In genomic region chr4:41873380-41874295, GRCh38 we compare ENCODE assay signal across 20 cellular contexts.
DNase-seq lines count a peak whose midpoint lies in the region; ATAC-seq, FAIRE-seq and TF ChIP-seq lines count a peak whose summit lies in the region.
"Had no signal": no experiment of that assay in that cellular context is flagged by ENCODE, and none has a peak within 500 bp of the region (broad histone marks: within the 10 kb centered on the region; RNA-seq: fewer than 3 reads in every experiment).

No MANE protein-coding gene starts in this region.

- no peak for TF ChIP-seq POLR2A in GM12891 (IDR thresholded peaks at IDR 0.05; ENCODE audit: low read depth, low read length)

- no peak overlapping the region for H4K91ac ChIP-seq in trophoblast cell (ENCODE audit: low read depth, low read length)

- peaks cover 40% of the 10 kb centered on the region for H3K4me1 Mint-ChIP-seq in GM23338

- H3K27ac Mint-ChIP-seq in GM23338, result no peak overlapping the region
- H3K27ac Mint-ChIP-seq: CD4-positive, CD25-positive, alpha-beta regulatory T cell; natural killer cell treated with Interleukin-12 subunit alpha and Interleukin-12 subunit beta and Interleukin-15 and Interleukin-18, amount 100 ng/mL, for 72 hours; T-cell had no signal

- H3K79me1 ChIP-seq in trophoblast cell (ENCODE audit: low read length), result no peaks in the 10 kb centered on the region

- H3K9me2 ChIP-seq in GM23338 (ENCODE audit: insufficient read depth), result no peaks in the 10 kb centered on the region

- H3K79me2 ChIP-seq in GM23338 (replicated peaks; ENCODE audit: insufficient read depth) (no peaks in the 10 kb centered on the region), trophoblast cell (ENCODE audit: control insufficient read depth, insufficient read depth, low read length, poor library complexity) (no peaks in the 10 kb centered on the region)

- H3K9me3 Mint-ChIP-seq in GM23338, result no peaks in the 10 kb centered on the region; the same call in 2 of the 3 replicates
- H3K9me3 Mint-ChIP-seq: CD4-positive, CD25-positive, alpha-beta regulatory T cell; natural killer cell treated with Interleukin-12 subunit alpha and Interleukin-12 subunit beta and Interleukin-15 and Interleukin-18, amount 100 ng/mL, for 72 hours; T-cell had no signal

- H3K9ac ChIP-seq in iPS-18a (ENCODE audit: low read length) (no peak overlapping the region), trophoblast cell (ENCODE audit: low read length) (no peak overlapping the region)

- peaks cover 98% of the 10 kb centered on the region for H3K27me3 Mint-ChIP-seq in GM23338 (ENCODE audit: insufficient read depth, low read depth, poor library complexity)

- no peak overlapping the region for H3K23ac ChIP-seq in trophoblast cell (ENCODE audit: low read length)

- H4K8ac ChIP-seq in trophoblast cell (ENCODE audit: low read depth, low read length), result no peak overlapping the region

- no peak overlapping the region for H3K14ac ChIP-seq in trophoblast cell (ENCODE audit: low read length)

- H2AK5ac ChIP-seq in trophoblast cell (ENCODE audit: low read length), result no peak overlapping the region

- TF ChIP-seq CTCF in GM23338 (conservative IDR thresholded peaks at IDR 0.05; ENCODE audit: low read depth in 2 of 2), result no peak

- DNase-seq in GM23338 (ENCODE audit: low spot score) (peak; percentile 71), trophoblast cell (no peak), KG1 (lab: John Stamatoyannopoulos, UW) (no peak), GM12891 (ENCODE audit: insufficient read length, low spot score) (no peak), SKM-1 (lab: John Stamatoyannopoulos, UW; ENCODE audit: unreplicated experiment) (no peak)
- no peak for DNase-seq in activated naive CD4-positive, alpha-beta T cell treated with Interleukin-2 at 50 U/mL for 16 hours
- DNase-seq: activated CD4-positive, alpha-beta T cell treated with anti-CD3 and anti-CD28 coated beads, Interleukin-2, amount 50 U/mL, for 1 hour; activated CD8-positive, alpha-beta memory T cell treated with anti-CD3 and anti-CD28 coated beads, Interleukin-2, amount 50 U/mL, for 48 hours; activated gamma-delta T cell; amygdala; CD4-positive, CD25-positive, alpha-beta regulatory T cell; effector CD8-positive, alpha-beta T cell; Kasumi-1; NCI-H1092 treated with DMSO at 0.1 percent for 48 hours; NCI-H526 treated with DMSO at 0.1 percent for 48 hours; stimulated activated CD4-positive, alpha-beta T cell treated with anti-CD3 and anti-CD28 coated beads, Interleukin-12 subunit alpha, Interleukin-12 subunit beta, amount 100 ng/mL, for 4 hours; T-cell had no signal

- peaks cover 35% of the 10 kb centered on the region for H4K20me1 ChIP-seq in GM23338 (replicated peaks; ENCODE audit: insufficient read depth)

- H3K27ac ChIP-seq in GM23338 (ENCODE audit: low read depth) (no peak overlapping the region), iPS-18a (ENCODE audit: low read length) (no peak overlapping the region), trophoblast cell (ENCODE audit: low read depth, low read length) (no peak overlapping the region)

- H3K4ac ChIP-seq in trophoblast cell (ENCODE audit: low read depth, low read length), result no peak overlapping the region

- H3K9me3 ChIP-seq in iPS-18a (ENCODE audit: control insufficient read depth, low read depth, low read length) (no peaks in the 10 kb centered on the region), trophoblast cell (ENCODE audit: insufficient read depth, low read depth, low read length) (peaks cover 2% of the 10 kb centered on the region)

- H2BK12ac ChIP-seq in trophoblast cell (ENCODE audit: low read length), result no peak overlapping the region

- no peak overlapping the region for H4K12ac ChIP-seq in trophoblast cell (ENCODE audit: low read depth, low read length)

- no peak overlapping the region for H2BK120ac ChIP-seq in trophoblast cell (ENCODE audit: insufficient read depth, low read length, poor library complexity)

- peak overlapping the region; percentile 63 for H3K4me3 Mint-ChIP-seq in GM23338
- H3K4me3 Mint-ChIP-seq: CD4-positive, CD25-positive, alpha-beta regulatory T cell; natural killer cell treated with Interleukin-12 subunit alpha and Interleukin-12 subunit beta and Interleukin-15 and Interleukin-18, amount 100 ng/mL, for 72 hours; T-cell had no signal

- H3K18ac ChIP-seq in trophoblast cell (ENCODE audit: low read length), result no peak overlapping the region

- H3K4me3 ChIP-seq in GM23338 (peak overlapping the region; percentile 49), iPS-18a (ENCODE audit: low read length) (peak overlapping the region; percentile 34), trophoblast cell (ENCODE audit: low read depth, low read length) (no peak overlapping the region)

- H3K36me3 ChIP-seq in GM23338 (ENCODE audit: insufficient read depth) (no peaks in the 10 kb centered on the region), iPS-18a (ENCODE audit: control insufficient read depth, low read depth, low read length) (no peaks in the 10 kb centered on the region), trophoblast cell (ENCODE audit: control insufficient read depth in 1 of 2, insufficient read depth in 2 of 2, low read length in 2 of 2) (no peaks in the 10 kb centered on the region)

- no peak overlapping the region for H2BK5ac ChIP-seq in trophoblast cell (ENCODE audit: low read depth, low read length, poor library complexity)

- H3K4me1 ChIP-seq in GM23338 (ENCODE audit: insufficient read depth) (peaks cover 66% of the 10 kb centered on the region), iPS-18a (ENCODE audit: control insufficient read depth, low read depth, low read length) (peaks cover 10% of the 10 kb centered on the region), trophoblast cell (ENCODE audit: control insufficient read depth in 1 of 2, insufficient read depth in 2 of 2, low read length in 2 of 2) (peaks cover 5 to 6% of the 10 kb centered on the region in 2 experiments)

- WGBS in trophoblast cell (ENCODE audit: extremely low coverage, insufficient coverage, insufficient read length), result no CpG with 5 or more reads among the region's 42 CpGs

- H3K27me3 ChIP-seq in GM23338 (ENCODE audit: insufficient read depth) (peaks cover 100% of the 10 kb centered on the region), iPS-18a (ENCODE audit: control insufficient read depth, insufficient read depth, low read length) (peaks cover 99% of the 10 kb centered on the region), trophoblast cell (ENCODE audit: insufficient read depth, low read length) (peaks cover 52% of the 10 kb centered on the region)

- H3K4me2 ChIP-seq in GM23338 (peak overlapping the region; percentile 79), trophoblast cell (ENCODE audit: low read length) (peak overlapping the region; percentile 59)

- H3K36me3 Mint-ChIP-seq in GM23338 (ENCODE audit: low read depth), result no peaks in the 10 kb centered on the region
- H3K36me3 Mint-ChIP-seq: CD4-positive, CD25-positive, alpha-beta regulatory T cell; natural killer cell treated with Interleukin-12 subunit alpha and Interleukin-12 subunit beta and Interleukin-15 and Interleukin-18, amount 100 ng/mL, for 72 hours; T-cell had no signal

- H3F3A ChIP-seq in GM23338 (replicated peaks; ENCODE audit: low read depth), result peaks cover 18% of the 10 kb centered on the region

- peak; percentile 78 for ATAC-seq in GM23338
- ATAC-seq in SK-N-SH treated with all-trans-retinoic acid at 6 μM for 48 hours, result peak; percentile 69
- ATAC-seq: natural killer cell treated with Interleukin-12 subunit alpha and Interleukin-12 subunit beta and Interleukin-15 and Interleukin-18, amount 100 ng/mL, for 72 hours; T-cell had no signal

- H2AFZ ChIP-seq in GM23338, result no peak overlapping the region
- H2AFZ ChIP-seq in trophoblast cell (ENCODE audit: insufficient read depth, low read length, poor library complexity), result no peak overlapping the region

- no peak for FAIRE-seq in GM12891 (lab: Jason Lieb, UNC)

TF ChIP-seq in GM23338, 12 proteins besides CTCF, POLR2A, EP300 and RAD21 (continues in another document):
- peak; percentile 72 for TF ChIP-seq EZH2 (IDR thresholded peaks at IDR 0.05; ENCODE audit: low read depth, unreplicated experiment)

TF ChIP-seq in SK-N-SH treated with all-trans-retinoic acid at 6 μM for 48 hours, 23 proteins besides CTCF, POLR2A, EP300 and RAD21 (continues in another document):
- TF ChIP-seq RARB (CRISPR knock-in tag; IDR thresholded peaks at IDR 0.05) (no peak), ESRRG (CRISPR knock-in tag; IDR thresholded peaks at IDR 0.05) (0 out of 2 replicates have a peak, but pooled peaks have one; percentile 9), PATZ1 (CRISPR knock-in tag; IDR thresholded peaks at IDR 0.05; ENCODE audit: borderline replicate concordance) (no peak)

TF ChIP-seq in GM12891, 5 proteins besides CTCF, POLR2A, EP300 and RAD21:
- TF ChIP-seq SPI1 (IDR thresholded peaks at IDR 0.05; ENCODE audit: low read depth, low read length), result no peak
- TF ChIP-seq TAF1 (IDR thresholded peaks at IDR 0.05; ENCODE audit: low read depth, low read length), result no peak
- TF ChIP-seq POLR2AphosphoS5 (IDR thresholded peaks at IDR 0.05; ENCODE audit: low read depth, low read length), result no peak
- TF ChIP-seq POU2F2 (IDR thresholded peaks at IDR 0.05; ENCODE audit: low read depth, low read length), result no peak
- no peak for TF ChIP-seq PAX5 (IDR thresholded peaks at IDR 0.05; ENCODE audit: insufficient read depth, low read length, severe bottlenecking)
